Comparison of ENCODE assay signal across 26 cellular contexts in the genomic region with DNA sequence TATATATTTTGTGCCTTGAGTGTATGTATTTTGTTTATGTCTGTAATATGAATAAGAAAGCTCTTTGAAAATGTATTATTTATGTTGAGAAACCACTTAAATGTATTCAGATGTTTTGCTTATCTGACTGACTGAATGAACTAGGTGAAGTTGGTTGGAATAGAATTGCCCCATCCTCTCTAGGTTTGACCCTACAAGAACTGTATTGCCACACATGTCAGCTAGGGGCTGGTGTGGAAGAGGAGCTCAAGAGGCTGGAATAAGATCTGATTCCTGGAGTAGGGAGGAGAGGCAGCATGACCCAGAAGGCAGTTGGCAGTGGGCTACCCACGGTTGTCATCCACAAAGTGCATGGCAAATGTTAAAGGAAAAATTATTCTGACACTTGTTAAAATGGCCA. TPM values are rescaled to one million over a fixed set of nuclear protein-coding genes. Genes with fewer than 3 reads are reported as not detected.
"Had no signal": no experiment of that assay in that cellular context is flagged by ENCODE, and none has a peak within 500 bp of the region (broad histone marks: within the 10 kb centered on the region; RNA-seq: fewer than 3 reads in every experiment).

No MANE protein-coding gene starts in this region.

- H3K27me3 Mint-ChIP-seq: activated CD4-positive, alpha-beta T cell treated with anti-CD3 and anti-CD28 coated beads for 36 hours had no signal

- H3K27me3 ChIP-seq: testis, uterus had no signal

- H3K27ac ChIP-seq: left lung, testis, uterus had no signal

- H3K36me3 ChIP-seq: left lung, uterus had no signal

- DNase-seq: activated B cell treated with CpG ODN at 0.5 μM for 24 hours; activated CD4-positive, alpha-beta memory T cell treated with anti-CD3 and anti-CD28 coated beads for 36 hours; activated CD4-positive, alpha-beta T cell treated with anti-CD3 and anti-CD28 coated beads for 36 hours; activated naive CD4-positive, alpha-beta T cell treated with anti-CD3 and anti-CD28 coated beads, Interleukin-2, amount 10 ng/mL, durations not matched to agents 7 days and 5 days; activated T-cell treated with anti-CD3 and anti-CD28 coated beads, Interleukin-2, amount 50 U/mL, for 48 hours; aorta; caudate nucleus; dermis blood vessel endothelial cell; effector CD8-positive, alpha-beta T cell; foreskin melanocyte; kidney glomerular epithelial cell; left lung; naive thymus-derived CD4-positive, alpha-beta T cell; posterior cingulate gyrus; small intestine; stimulated activated CD4-positive, alpha-beta T cell treated with anti-CD3 and anti-CD28 coated beads, Interleukin-2, amount 100 ng/mL, for 24 hours; T1000; testis; trophoblast cell; uterus had no signal

- H3K27ac Mint-ChIP-seq: activated B cell treated with CpG ODN at 0.5 μM for 24 hours; activated CD4-positive, alpha-beta memory T cell treated with anti-CD3 and anti-CD28 coated beads for 36 hours; activated CD4-positive, alpha-beta T cell treated with anti-CD3 and anti-CD28 coated beads for 36 hours; activated naive CD4-positive, alpha-beta T cell treated with anti-CD3 and anti-CD28 coated beads, Interleukin-2, amount 10 ng/mL, durations not matched to agents 7 days and 5 days; naive thymus-derived CD4-positive, alpha-beta T cell; stimulated activated memory B cell treated with anti-CD40 and anti-IgM and Interleukin-4, amounts not matched to agents 10 μg/mL and 1 μg/mL and 100 μg/mL, for 72 hours had no signal

- H3K36me3 Mint-ChIP-seq: activated CD4-positive, alpha-beta memory T cell treated with anti-CD3 and anti-CD28 coated beads for 36 hours; activated naive CD4-positive, alpha-beta T cell treated with anti-CD3 and anti-CD28 coated beads, Interleukin-2, amount 10 ng/mL, durations not matched to agents 7 days and 5 days; brain; naive thymus-derived CD4-positive, alpha-beta T cell; stimulated activated memory B cell treated with anti-CD40 and anti-IgM and Interleukin-4, amounts not matched to agents 10 μg/mL and 1 μg/mL and 100 μg/mL, for 72 hours had no signal

- ATAC-seq: activated CD4-positive, alpha-beta T cell treated with anti-CD3 and anti-CD28 coated beads for 36 hours; left lung; naive thymus-derived CD4-positive, alpha-beta T cell; sciatic nerve; stimulated activated memory B cell treated with anti-CD40 and anti-IgM and Interleukin-4, amounts not matched to agents 10 μg/mL and 1 μg/mL and 100 μg/mL, for 72 hours had no signal

- H3K4me1 ChIP-seq: left lung, testis, uterus had no signal

- H3K9me3 ChIP-seq: left lung, testis, uterus had no signal

- H3K4me3 Mint-ChIP-seq: activated B cell treated with CpG ODN at 0.5 μM for 24 hours; activated CD4-positive, alpha-beta memory T cell treated with anti-CD3 and anti-CD28 coated beads for 36 hours; activated CD4-positive, alpha-beta T cell treated with anti-CD3 and anti-CD28 coated beads for 36 hours; activated naive CD4-positive, alpha-beta T cell treated with anti-CD3 and anti-CD28 coated beads, Interleukin-2, amount 10 ng/mL, durations not matched to agents 7 days and 5 days; brain; naive thymus-derived CD4-positive, alpha-beta T cell; neural crest cell; stimulated activated memory B cell treated with anti-CD40 and anti-IgM and Interleukin-4, amounts not matched to agents 10 μg/mL and 1 μg/mL and 100 μg/mL, for 72 hours had no signal

- H3K4me1 Mint-ChIP-seq: activated B cell treated with CpG ODN at 0.5 μM for 24 hours; activated CD4-positive, alpha-beta T cell treated with anti-CD3 and anti-CD28 coated beads for 36 hours; activated naive CD4-positive, alpha-beta T cell treated with anti-CD3 and anti-CD28 coated beads, Interleukin-2, amount 10 ng/mL, durations not matched to agents 7 days and 5 days; brain; naive thymus-derived CD4-positive, alpha-beta T cell; neural crest cell; stimulated activated memory B cell treated with anti-CD40 and anti-IgM and Interleukin-4, amounts not matched to agents 10 μg/mL and 1 μg/mL and 100 μg/mL, for 72 hours had no signal

- H3K9me3 Mint-ChIP-seq: activated B cell treated with CpG ODN at 0.5 μM for 24 hours; activated CD4-positive, alpha-beta memory T cell treated with anti-CD3 and anti-CD28 coated beads for 36 hours; activated naive CD4-positive, alpha-beta T cell treated with anti-CD3 and anti-CD28 coated beads, Interleukin-2, amount 10 ng/mL, durations not matched to agents 7 days and 5 days; naive thymus-derived CD4-positive, alpha-beta T cell; stimulated activated memory B cell treated with anti-CD40 and anti-IgM and Interleukin-4, amounts not matched to agents 10 μg/mL and 1 μg/mL and 100 μg/mL, for 72 hours had no signal

- H3K4me3 ChIP-seq: left lung, lung, testis, uterus had no signal

RNA-seq across cellular contexts. Expression of a gene that starts 9.1 kb away (rescaled TPM):
- total RNA-seq: activated B cell treated with CpG ODN at 0.5 μM for 24 hours; activated CD4-positive, alpha-beta memory T cell treated with anti-CD3 and anti-CD28 coated beads for 36 hours; activated CD4-positive, alpha-beta T cell treated with anti-CD3 and anti-CD28 coated beads for 36 hours; aorta; dermis blood vessel endothelial cell; left lung; lung; naive thymus-derived CD4-positive, alpha-beta T cell; neural crest cell; sciatic nerve; uterus had no signal
- polyA plus RNA-seq: aorta; esophagus; lung; naive thymus-derived CD4-positive, alpha-beta T cell; small intestine had no signal

RNA-seq across cellular contexts. Expression of a gene that starts 49.9 kb away (rescaled TPM):
- total RNA-seq: activated B cell treated with CpG ODN at 0.5 μM for 24 hours; dermis blood vessel endothelial cell; left lung; naive thymus-derived CD4-positive, alpha-beta T cell had no signal
- polyA plus RNA-seq: naive thymus-derived CD4-positive, alpha-beta T cell had no signal
